In genomic region chr6:50819906-50820589, GRCh38 we compare ENCODE assay signal across 3 cellular contexts.
TF ChIP-seq lines count a peak whose summit lies in the region.

No MANE protein-coding gene starts in this region.

TF ChIP-seq in SK-N-SH, 30 proteins besides CTCF, POLR2A, EP300 and RAD21:
- TF ChIP-seq EZH2phosphoT487 (IDR thresholded peaks at IDR 0.05; ENCODE audit: borderline replicate concordance, low read depth) = 0 out of 2 replicates have a peak, but pooled peaks have one; percentile 20
- no peak for TF ChIP-seq USF1 (IDR thresholded peaks at IDR 0.05; ENCODE audit: borderline replicate concordance, low read depth)
- TF ChIP-seq MXI1 (IDR thresholded peaks at IDR 0.05; ENCODE audit: low read depth, low read length) = 0 out of 2 replicates have a peak, but pooled peaks have one; percentile 20

TF ChIP-seq in SK-N-SH treated with all-trans-retinoic acid at 6 μM for 48 hours, 23 proteins besides CTCF, POLR2A, EP300 and RAD21 (continued from another document):
- TF ChIP-seq TCF4 (CRISPR knock-in tag; IDR thresholded peaks at IDR 0.05; ENCODE audit: borderline replicate concordance) (no peak), ARNTL (CRISPR knock-in tag; IDR thresholded peaks at IDR 0.05; ENCODE audit: borderline replicate concordance, low read depth) (no peak), POU6F1 (CRISPR knock-in tag; IDR thresholded peaks at IDR 0.05; ENCODE audit: borderline replicate concordance, low read depth) (no peak), ZC3H10 (CRISPR knock-in tag; IDR thresholded peaks at IDR 0.05) (no peak), TSHZ2 (CRISPR knock-in tag; IDR thresholded peaks at IDR 0.05) (no peak), CSDC2 (CRISPR knock-in tag; IDR thresholded peaks at IDR 0.05) (no peak), TOX (CRISPR knock-in tag; IDR thresholded peaks at IDR 0.05; ENCODE audit: borderline replicate concordance) (no peak), BACH2 (CRISPR knock-in tag; IDR thresholded peaks at IDR 0.05; ENCODE audit: borderline replicate concordance) (no peak), ISL1 (CRISPR knock-in tag; IDR thresholded peaks at IDR 0.05) (no peak), CSRNP3 (CRISPR knock-in tag; IDR thresholded peaks at IDR 0.05) (no peak), GLIS3 (CRISPR knock-in tag; IDR thresholded peaks at IDR 0.05) (no peak)

TF ChIP-seq in WTC11, 78 proteins besides CTCF, POLR2A, EP300 and RAD21:
- TF ChIP-seq USF2 (CRISPR knock-in tag; IDR thresholded peaks at IDR 0.05) = no peak
- TF ChIP-seq PREB (CRISPR knock-in tag; IDR thresholded peaks at IDR 0.05; ENCODE audit: borderline replicate concordance) = no peak
- no peak for TF ChIP-seq OVOL2 (CRISPR knock-in tag; IDR thresholded peaks at IDR 0.05; ENCODE audit: borderline replicate concordance)
- TF ChIP-seq ZMAT4 (CRISPR knock-in tag; IDR thresholded peaks at IDR 0.05) = no peak
- TF ChIP-seq PRDM15 (CRISPR knock-in tag; IDR thresholded peaks at IDR 0.05) = no peak
- no peak for TF ChIP-seq FOXP1 (CRISPR knock-in tag; IDR thresholded peaks at IDR 0.05; ENCODE audit: borderline replicate concordance)
- no peak for TF ChIP-seq FOXP4 (CRISPR knock-in tag; IDR thresholded peaks at IDR 0.05)
- no peak for TF ChIP-seq ESRRA (CRISPR knock-in tag; IDR thresholded peaks at IDR 0.05; ENCODE audit: borderline replicate concordance)
- no peak for TF ChIP-seq RORB (CRISPR knock-in tag; IDR thresholded peaks at IDR 0.05)
- no peak for TF ChIP-seq HMGA2 (CRISPR knock-in tag; IDR thresholded peaks at IDR 0.05)
- TF ChIP-seq AFF4 (CRISPR knock-in tag; IDR thresholded peaks at IDR 0.05; ENCODE audit: borderline replicate concordance) = no peak
- TF ChIP-seq E2F4 (CRISPR knock-in tag; IDR thresholded peaks at IDR 0.05; ENCODE audit: borderline replicate concordance, low read depth) = no peak
- TF ChIP-seq IRF2 (CRISPR knock-in tag; IDR thresholded peaks at IDR 0.05; ENCODE audit: borderline replicate concordance, low read depth) = no peak
- TF ChIP-seq MAX (CRISPR knock-in tag; IDR thresholded peaks at IDR 0.05) = no peak
- no peak for TF ChIP-seq JAZF1 (CRISPR knock-in tag; IDR thresholded peaks at IDR 0.05)
- no peak for TF ChIP-seq E2F1 (CRISPR knock-in tag; IDR thresholded peaks at IDR 0.05)
